In the genomic region with DNA sequence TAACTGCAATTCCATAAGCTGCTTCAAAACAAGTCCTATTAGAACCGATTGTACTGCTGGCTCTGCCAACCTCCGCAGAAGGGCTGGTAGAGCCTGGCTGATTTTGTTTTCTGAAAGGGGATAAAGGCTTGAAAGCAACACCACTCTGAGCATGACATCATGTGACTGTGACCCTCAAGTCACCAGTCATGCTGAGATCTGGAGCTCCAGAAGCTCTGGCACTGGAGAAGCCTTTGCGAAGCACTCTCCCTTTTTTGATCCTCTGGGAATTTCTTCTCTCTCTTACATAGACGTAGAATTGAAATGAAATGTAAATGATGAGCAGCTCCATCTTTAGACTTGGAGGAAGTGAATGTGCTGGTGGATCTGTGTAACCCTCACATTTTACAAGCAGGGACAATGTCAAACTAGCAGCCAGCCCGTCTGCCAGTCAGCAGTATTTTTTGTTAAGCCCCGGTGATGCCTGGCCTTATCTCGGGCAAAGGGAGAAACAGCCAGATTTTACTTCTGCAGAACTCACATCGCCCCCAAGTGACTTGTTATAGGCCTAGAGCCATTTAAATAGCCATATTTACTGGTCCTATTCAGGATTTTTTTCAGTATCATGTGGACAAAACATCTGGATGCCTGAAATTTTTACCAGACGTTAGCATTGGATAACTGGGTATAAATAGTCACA, we compare ENCODE assay signal across 10 cellular contexts.
DNase-seq lines count a peak whose midpoint lies in the region; ATAC-seq lines count a peak whose summit lies in the region.
"Had no signal": no experiment of that assay in that cellular context is flagged by ENCODE, and none has a peak within 500 bp of the region (broad histone marks: within the 10 kb centered on the region; RNA-seq: fewer than 3 reads in every experiment).

No MANE protein-coding gene starts in this region.

- no peaks in the 10 kb centered on the region for H3K4me1 Mint-ChIP-seq in activated naive CD8-positive, alpha-beta T cell treated with anti-CD3 and anti-CD28 coated beads, Interleukin-2, amount 50 U/mL, for 24 hours

- H3K36me3 ChIP-seq in neuron (ENCODE audit: insufficient read depth, low read length) = no peaks in the 10 kb centered on the region

- H3K36me3 Mint-ChIP-seq in activated naive CD8-positive, alpha-beta T cell treated with anti-CD3 and anti-CD28 coated beads, Interleukin-2, amount 50 U/mL, for 24 hours (ENCODE audit: low read depth) = no peaks in the 10 kb centered on the region

- H3K4me3 ChIP-seq in neuron (ENCODE audit: low read length) = peak overlapping the region; percentile 10

- no peaks in the 10 kb centered on the region for H3K9me3 Mint-ChIP-seq in activated naive CD8-positive, alpha-beta T cell treated with anti-CD3 and anti-CD28 coated beads, Interleukin-2, amount 50 U/mL, for 24 hours

- peaks cover 54% of the 10 kb centered on the region for H3K4me1 ChIP-seq in neuron (ENCODE audit: insufficient read depth, low read length)

- peak overlapping the region; percentile 11 for H2AFZ ChIP-seq in neuron (ENCODE audit: low read depth, low read length)

- DNase-seq in D341Med (ENCODE audit: low spot score) = peak; percentile 32
- DNase-seq in NCI-H226 = peak; percentile 15
- DNase-seq in fibroblast of peridontal ligament (ENCODE audit: extremely low read depth) = peak; percentile 41
- DNase-seq in NK-92 treated with Interleukin-12 subunit alpha and Interleukin-12 subunit beta, amount 100 ng/mL, for 24 hours (lab: John Stamatoyannopoulos, UW) = no peak
- no peak for DNase-seq in NCI-H2171 (lab: John Stamatoyannopoulos, UW)
- DNase-seq in activated naive CD8-positive, alpha-beta T cell treated with anti-CD3 and anti-CD28 coated beads, Interleukin-2, amount 50 U/mL, for 24 hours = no peak
- DNase-seq: activated CD4-positive, alpha-beta T cell treated with anti-CD3 and anti-CD28 coated beads for 4 hours; amniotic stem cell had no signal

- H3K27me3 ChIP-seq in neuron (ENCODE audit: insufficient read depth, low read length) = no peaks in the 10 kb centered on the region

- H3K9me3 ChIP-seq in neuron (ENCODE audit: low read length) = no peaks in the 10 kb centered on the region

- H3K27me3 Mint-ChIP-seq in activated naive CD8-positive, alpha-beta T cell treated with anti-CD3 and anti-CD28 coated beads, Interleukin-2, amount 50 U/mL, for 24 hours = no peaks in the 10 kb centered on the region

- H3K27ac Mint-ChIP-seq in activated naive CD8-positive, alpha-beta T cell treated with anti-CD3 and anti-CD28 coated beads, Interleukin-2, amount 50 U/mL, for 24 hours = no peak overlapping the region

- no peak for ATAC-seq in HG02938 (IDR thresholded peaks at IDR 0.05; ENCODE audit: unreplicated experiment)
- ATAC-seq in activated naive CD8-positive, alpha-beta T cell treated with anti-CD3 and anti-CD28 coated beads, Interleukin-2, amount 50 U/mL, for 24 hours = no peak

- H3K4me3 Mint-ChIP-seq in activated naive CD8-positive, alpha-beta T cell treated with anti-CD3 and anti-CD28 coated beads, Interleukin-2, amount 50 U/mL, for 24 hours = no peak overlapping the region

Comparison
In these comparisons a context has a peak if more than half of its experiments do, and no peak if none do; other contexts are left out.
1. DNase-seq: peak in D341Med (single experiment), NCI-H226 (single experiment) and fibroblast of peridontal ligament (single experiment); none in NK-92 treated with Interleukin-12 subunit alpha and Interleukin-12 subunit beta, amount 100 ng/mL, for 24 hours (single experiment), NCI-H2171 (single experiment) and activated naive CD8-positive, alpha-beta T cell treated with anti-CD3 and anti-CD28 coated beads, Interleukin-2, amount 50 U/mL, for 24 hours (single experiment).